Comparison of ENCODE assay signal across 8 cellular contexts in genomic region chr11:65060913-65061408, GRCh38. TPM values are rescaled to one million over a fixed set of nuclear protein-coding genes. Genes with fewer than 3 reads are reported as not detected.
DNase-seq lines count a peak whose midpoint lies in the region; TF ChIP-seq lines count a peak whose summit lies in the region.
"Had no signal": no experiment of that assay in that cellular context is flagged by ENCODE, and none has a peak within 500 bp of the region (broad histone marks: within the 10 kb centered on the region; RNA-seq: fewer than 3 reads in every experiment).

No MANE protein-coding gene starts in this region.

- peak; percentile 37 for DNase-seq in DMS53 (lab: John Stamatoyannopoulos, UW)
- no peak for DNase-seq in DMS53 treated with DMSO at 0.1 percent for 48 hours (lab: John Stamatoyannopoulos, UW; ENCODE audit: unreplicated experiment)
- peak; percentile 22 for DNase-seq in adipocyte (ENCODE audit: low read depth)
- DNase-seq in neural crest cell (ENCODE audit: low read depth, low spot score), result no peak
- no peak for DNase-seq in midbrain (lab: John Stamatoyannopoulos, UW)
- no peak for DNase-seq in colonic mucosa
- DNase-seq: NCI-H446 had no signal

- no peak overlapping the region for H3K4me3 ChIP-seq in adipocyte (ENCODE audit: low read length)
- no peak overlapping the region for H3K4me3 ChIP-seq in colonic mucosa

- no peaks in the 10 kb centered on the region for H3K9me3 Mint-ChIP-seq in neural crest cell

- H3K9ac ChIP-seq in adipocyte (ENCODE audit: low read length), result no peak overlapping the region
- no peak overlapping the region for H3K9ac ChIP-seq in colonic mucosa (ENCODE audit: low read depth in 2 of 2, low read length in 2 of 2)

- TF ChIP-seq CTCF in neural crest cell (conservative IDR thresholded peaks at IDR 0.05) (peak; percentile 29), colonic mucosa (IDR thresholded peaks at IDR 0.05) (no peak)

- H3K36me3 ChIP-seq in adipocyte (ENCODE audit: control insufficient read depth, insufficient read depth, low read length, severe bottlenecking), result no peaks in the 10 kb centered on the region
- no peaks in the 10 kb centered on the region for H3K36me3 ChIP-seq in colonic mucosa
- H3K36me3 ChIP-seq: neutrophil had no signal

- H3K9me3 ChIP-seq in adipocyte (ENCODE audit: control insufficient read depth, low read length) (no peaks in the 10 kb centered on the region), colonic mucosa (no peaks in the 10 kb centered on the region)
- H3K9me3 ChIP-seq: neutrophil had no signal

- H3K4me1 ChIP-seq in adipocyte (ENCODE audit: control insufficient read depth, insufficient read depth, low read length) (no peaks in the 10 kb centered on the region), colonic mucosa (no peaks in the 10 kb centered on the region)

- H3K27me3 ChIP-seq in adipocyte (replicated peaks; ENCODE audit: control insufficient read depth, insufficient read depth, low read length), result no peaks in the 10 kb centered on the region
- no peaks in the 10 kb centered on the region for H3K27me3 ChIP-seq in colonic mucosa
- H3K27me3 ChIP-seq: neutrophil had no signal

- H3K27ac ChIP-seq in colonic mucosa, result no peak overlapping the region
- H3K27ac ChIP-seq: neutrophil had no signal

- no peak overlapping the region for H3K4me3 Mint-ChIP-seq in neural crest cell

- intact Hi-C loops in colonic mucosa (cut with DNase I), result no loop called here

- H3K27ac Mint-ChIP-seq in neural crest cell (ENCODE audit: unreplicated experiment), result no peak overlapping the region

- H3K4me1 Mint-ChIP-seq in neural crest cell, result no peaks in the 10 kb centered on the region

- no peaks in the 10 kb centered on the region for H3K36me3 Mint-ChIP-seq in neural crest cell (ENCODE audit: low read depth)

- peaks cover 9% of the 10 kb centered on the region for H3K27me3 Mint-ChIP-seq in neural crest cell (ENCODE audit: low read depth)

RNA-seq across cellular contexts. Expression of gene NAALADL1, which starts 2.6 kb away (rescaled TPM):
- total RNA-seq in neural crest cell, result 0.30 and 0.35 TPM in 2 replicates
- total RNA-seq in colonic mucosa, result 10 to 100 TPM; 10.5 to 30.8 TPM

RNA-seq across cellular contexts. Expression of gene SAC3D1, which starts 20.0 kb away (rescaled TPM):
- 32.3 and 32.7 TPM in 2 replicates for total RNA-seq in neural crest cell
- total RNA-seq in colonic mucosa, result 10 to 100 TPM; 12.9 to 26.7 TPM

RNA-seq across cellular contexts. Expression of gene CDCA5, which starts 22.9 kb away (rescaled TPM):
- total RNA-seq in neural crest cell (83.1 and 84.8 TPM in 2 replicates), colonic mucosa (10 to 100 TPM in 1 of 2 donors, 1 to 10 TPM in 1; 9.7 to 51.7 TPM)

RNA-seq across cellular contexts. Expression of gene ZFPL1, which starts 23.1 kb away (rescaled TPM):
- total RNA-seq in neural crest cell (33.2 and 35.7 TPM in 2 replicates), colonic mucosa (10 to 100 TPM; 43.2 to 54.3 TPM)

RNA-seq across cellular contexts. Expression of gene SNX15, which starts 33.7 kb away (rescaled TPM):
- 31.7 and 36.5 TPM in 2 replicates for total RNA-seq in neural crest cell
- 10 to 100 TPM; 37.7 to 53.8 TPM for total RNA-seq in colonic mucosa

Comparison
In these comparisons a context has a peak if more than half of its experiments do, and no peak if none do; other contexts are left out.
1. DNase-seq: peak in DMS53 (single experiment) and adipocyte (single experiment); none in DMS53 treated with DMSO at 0.1 percent for 48 hours (single experiment), neural crest cell (single experiment), midbrain (single experiment) and colonic mucosa (single experiment).